7 cellular contexts compared by ENCODE assay signal in genomic region chr15:85200215-85200614, GRCh38.
A peak's percentile ranks its signal among the peaks of the same experiment; 100 is the strongest.
DNase-seq lines count a peak whose midpoint lies in the region; ATAC-seq and TF ChIP-seq lines count a peak whose summit lies in the region.
"Not testable (repeated sequence)": the region's sequence is repeated elsewhere in the genome, so short reads cannot be mapped to it uniquely, and the experiment has no call there.

No MANE protein-coding gene starts in this region.

- not testable (repeated sequence) for TF ChIP-seq EP300 in gastroesophageal sphincter (IDR thresholded peaks at IDR 0.05)

- not testable (repeated sequence) for DNase-seq in WTC11 (ENCODE audit: low spot score)
- peak in 2 of 10 donors; percentile 2 to 16 for DNase-seq in naive thymus-derived CD8-positive, alpha-beta T cell

- not testable (repeated sequence) for TF ChIP-seq POLR2A in gastroesophageal sphincter (IDR thresholded peaks at IDR 0.05)

- not testable (repeated sequence) for H3K4me1 Mint-ChIP-seq in WTC11; naive thymus-derived CD8-positive, alpha-beta T cell

- POLR2A ChIA-PET in WTC11 (lab: Charles Lee); naive thymus-derived CD8-positive, alpha-beta T cell (lab: Charles Lee): not testable (repeated sequence)

- not testable (repeated sequence) for TF ChIP-seq CTCF in WTC11 (IDR thresholded peaks at IDR 0.05)
- TF ChIP-seq CTCF in gastroesophageal sphincter (IDR thresholded peaks at IDR 0.05), result peak in 1 of 4 experiments; percentile 6

- ATAC-seq in GM18861 (IDR thresholded peaks at IDR 0.05; ENCODE audit: unreplicated experiment) (peak; percentile 80), GM21381 (IDR thresholded peaks at IDR 0.05; ENCODE audit: unreplicated experiment) (peak; percentile 96), HG02763 (IDR thresholded peaks at IDR 0.05; ENCODE audit: unreplicated experiment) (peak; percentile 77), HG03280 (IDR thresholded peaks at IDR 0.05; ENCODE audit: unreplicated experiment) (peak; percentile 96), WTC11 (peak; percentile 96), gastroesophageal sphincter (peak; percentile 86)
- ATAC-seq in naive thymus-derived CD8-positive, alpha-beta T cell, result peak; percentile 97 to 100

- no CpG with 5 or more reads among the region's 9 CpGs for WGBS in gastroesophageal sphincter (ENCODE audit: low coverage in 1 of 2), 2 donors

- H3K36me3 Mint-ChIP-seq in WTC11; naive thymus-derived CD8-positive, alpha-beta T cell: not testable (repeated sequence)

- H3K9me3 ChIP-seq in gastroesophageal sphincter, result not testable (repeated sequence)

- H3K27ac Mint-ChIP-seq in WTC11; naive thymus-derived CD8-positive, alpha-beta T cell: not testable (repeated sequence)

- not testable (repeated sequence) for H3K27me3 Mint-ChIP-seq in WTC11 (ENCODE audit: low read depth); naive thymus-derived CD8-positive, alpha-beta T cell

- not testable (repeated sequence) for H3K4me3 ChIP-seq in gastroesophageal sphincter

- not testable (repeated sequence) for H3K36me3 ChIP-seq in gastroesophageal sphincter

- not testable (repeated sequence) for H3K27ac ChIP-seq in gastroesophageal sphincter

- not testable (repeated sequence) for H3K27me3 ChIP-seq in gastroesophageal sphincter

- not testable (repeated sequence) for H3K9me3 Mint-ChIP-seq in WTC11; naive thymus-derived CD8-positive, alpha-beta T cell

- CTCF ChIA-PET in WTC11 (lab: Charles Lee), result not testable (repeated sequence)

- H3K4me1 ChIP-seq in gastroesophageal sphincter, result not testable (repeated sequence)

- not testable (repeated sequence) for H3K4me3 Mint-ChIP-seq in WTC11; naive thymus-derived CD8-positive, alpha-beta T cell
